Comparison of ENCODE assay signal across 9 cellular contexts in genomic region chr9:2602704-2603116, GRCh38. TPM values are rescaled to one million over a fixed set of nuclear protein-coding genes. Genes with fewer than 3 reads are reported as not detected.
A peak's percentile ranks its signal among the peaks of the same experiment; 100 is the strongest.
DNase-seq lines count a peak whose midpoint lies in the region; ATAC-seq and TF ChIP-seq lines count a peak whose summit lies in the region.
"Had no signal": no experiment of that assay in that cellular context is flagged by ENCODE, and none has a peak within 500 bp of the region (broad histone marks: within the 10 kb centered on the region; RNA-seq: fewer than 3 reads in every experiment).

No MANE protein-coding gene starts in this region.

- no peak overlapping the region for H3K4me3 ChIP-seq in heart right ventricle
- H3K4me3 ChIP-seq in lower lobe of right lung = no peak overlapping the region
- no peak overlapping the region for H3K4me3 ChIP-seq in dorsolateral prefrontal cortex

- intact Hi-C loops in heart right ventricle (cut with DNase I) (no loop called here), lower lobe of right lung (cut with DNase I) (no loop called here), dorsolateral prefrontal cortex (cut with DNase I) (no loop called here)

- H3K36me3 ChIP-seq in heart right ventricle = no peaks in the 10 kb centered on the region
- no peaks in the 10 kb centered on the region for H3K36me3 ChIP-seq in lower lobe of right lung

- 14 to 19% methylated on average over 4 of the region's 4 CpGs for WGBS in heart right ventricle, 2 donors

- peak; percentile 62 for ATAC-seq in GM18858 (IDR thresholded peaks at IDR 0.05; ENCODE audit: unreplicated experiment)
- peak; percentile 65 for ATAC-seq in HG02840 (IDR thresholded peaks at IDR 0.05; ENCODE audit: low FRiP score, unreplicated experiment)
- peak; percentile 49 to 84 (median 70) for ATAC-seq in heart right ventricle
- ATAC-seq in lower lobe of right lung = no peak
- no peak for ATAC-seq in activated T-cell treated with anti-CD3 and anti-CD28 coated beads, Interleukin-2, amount 50 U/mL, for 72 hours (replicated peaks in 1 of 2)

- peak; percentile 31 for DNase-seq in NCI-H2107 (lab: John Stamatoyannopoulos, UW)
- no peak for DNase-seq in heart right ventricle
- DNase-seq in lower lobe of right lung = no peak
- no peak for DNase-seq in activated T-cell treated with anti-CD3 and anti-CD28 coated beads, Interleukin-2, amount 50 U/mL, for 72 hours
- no peak for DNase-seq in dorsolateral prefrontal cortex
- no peak for DNase-seq in SK-N-DZ (ENCODE audit: low spot score)
- DNase-seq: effector memory CD4-positive, alpha-beta T cell had no signal

- H3K9me3 Mint-ChIP-seq in activated T-cell treated with anti-CD3 and anti-CD28 coated beads, Interleukin-2, amount 50 U/mL, for 72 hours = no peaks in the 10 kb centered on the region

- peaks cover 0 to 3% of the 10 kb centered on the region in 2 donors for H3K36me3 Mint-ChIP-seq in activated T-cell treated with anti-CD3 and anti-CD28 coated beads, Interleukin-2, amount 50 U/mL, for 72 hours (ENCODE audit: insufficient read depth in 2 of 2)

- H3K4me1 ChIP-seq in heart right ventricle (peaks cover 0 to 20% (median 7%) of the 10 kb centered on the region in 9 donors), lower lobe of right lung (no peaks in the 10 kb centered on the region)

- no peak overlapping the region for H3K27ac Mint-ChIP-seq in activated T-cell treated with anti-CD3 and anti-CD28 coated beads, Interleukin-2, amount 50 U/mL, for 72 hours

- H3K9me3 ChIP-seq in heart right ventricle = no peaks in the 10 kb centered on the region
- no peaks in the 10 kb centered on the region for H3K9me3 ChIP-seq in lower lobe of right lung

- H3K4me3 Mint-ChIP-seq in activated T-cell treated with anti-CD3 and anti-CD28 coated beads, Interleukin-2, amount 50 U/mL, for 72 hours = no peak overlapping the region

- H3K4me1 Mint-ChIP-seq in activated T-cell treated with anti-CD3 and anti-CD28 coated beads, Interleukin-2, amount 50 U/mL, for 72 hours (ENCODE audit: low read depth) = no peaks in the 10 kb centered on the region

- H3K27ac ChIP-seq in heart right ventricle (peak overlapping the region in 5 of 10 donors; percentile 12 to 56 (median 35)), lower lobe of right lung (no peak overlapping the region), dorsolateral prefrontal cortex (no peak overlapping the region)

- no peak for TF ChIP-seq CTCF in heart right ventricle (IDR thresholded peaks at IDR 0.05)
- TF ChIP-seq CTCF in lower lobe of right lung (IDR thresholded peaks at IDR 0.05) = no peak
- TF ChIP-seq CTCF in dorsolateral prefrontal cortex (IDR thresholded peaks at IDR 0.05 in 54 of 56, conservative IDR thresholded peaks at IDR 0.05 in 2 of 56; ENCODE audit: low read depth in 1 of 56, partially characterized antibody in 56 of 56) = no peak

- H3K27me3 ChIP-seq in heart right ventricle (no peaks in the 10 kb centered on the region), lower lobe of right lung (ENCODE audit: low read depth) (no peaks in the 10 kb centered on the region), dorsolateral prefrontal cortex (no peaks in the 10 kb centered on the region)

- H3K27me3 Mint-ChIP-seq in activated T-cell treated with anti-CD3 and anti-CD28 coated beads, Interleukin-2, amount 50 U/mL, for 72 hours (ENCODE audit: low read depth) = peaks cover 17% of the 10 kb centered on the region

RNA-seq across cellular contexts. Expression of gene VLDLR, which starts 18.9 kb away (rescaled TPM):
- total RNA-seq in heart right ventricle (100 to 1,000 TPM; 114 to 153 (median 140) TPM), lower lobe of right lung (16.3 TPM), dorsolateral prefrontal cortex (10 to 100 TPM in 119 of 120 experiments, 1 to 10 TPM in 1; 4.7 to 39.6 (median 23.5) TPM)
- polyA plus RNA-seq in heart right ventricle = 10 to 100 TPM; 17.9 to 23.0 TPM
- 10 to 100 TPM; 18.0 to 19.2 TPM for total RNA-seq in activated T-cell treated with anti-CD3 and anti-CD28 coated beads, Interleukin-2, amount 50 U/mL, for 72 hours
- 8.7 and 10.3 TPM in 2 replicates for polyA plus RNA-seq in SK-N-DZ (2014; cell fraction: cytosol; rRNA removed)
- 22.7 and 22.9 TPM in 2 replicates for polyA plus RNA-seq in SK-N-DZ (2014; cell fraction: nucleus; rRNA removed)

Comparison
In these comparisons a context has a peak if more than half of its experiments do, and no peak if none do; other contexts are left out.
1. ATAC-seq: peak in GM18858 (single experiment), HG02840 (single experiment) and heart right ventricle (8 of 8); none in lower lobe of right lung (0 of 2) and activated T-cell treated with anti-CD3 and anti-CD28 coated beads, Interleukin-2, amount 50 U/mL, for 72 hours (0 of 2).